In the genomic region with DNA sequence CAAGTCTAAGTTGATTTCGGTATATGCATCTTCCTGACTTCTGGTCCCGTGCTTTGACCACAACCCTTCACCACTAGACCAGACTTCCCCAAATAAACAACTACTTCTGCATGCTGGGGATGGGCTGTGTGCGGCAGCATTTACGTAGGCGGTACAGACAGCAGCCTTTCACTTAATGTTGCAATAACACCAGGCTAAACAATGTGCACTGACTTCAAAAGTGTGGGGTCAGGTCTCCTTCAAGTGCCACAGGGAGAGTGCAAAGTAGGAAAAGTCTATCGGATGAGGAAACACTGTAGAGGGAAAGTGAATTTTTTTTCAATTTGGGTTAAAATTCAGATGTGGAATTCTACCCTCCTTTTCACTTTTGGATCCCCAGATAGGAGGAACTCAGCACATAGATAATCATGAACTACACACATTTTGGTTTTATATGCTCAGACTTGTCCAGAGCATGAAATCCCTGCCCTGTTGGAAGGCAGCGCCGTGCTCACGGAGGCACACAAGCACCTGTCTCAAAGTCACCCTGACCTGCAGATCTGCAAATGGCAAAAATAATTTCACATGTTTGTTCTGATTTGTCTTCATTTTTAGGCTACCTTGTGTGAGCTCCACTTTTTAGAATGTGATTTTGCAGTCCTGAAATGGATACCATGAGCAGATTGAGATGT, we compare ENCODE assay signal across 9 cellular contexts. TPM values are rescaled to one million over a fixed set of nuclear protein-coding genes. Genes with fewer than 3 reads are reported as not detected.
DNase-seq lines count a peak whose midpoint lies in the region; ATAC-seq and TF ChIP-seq lines count a peak whose summit lies in the region.
"Had no signal": no experiment of that assay in that cellular context is flagged by ENCODE, and none has a peak within 500 bp of the region (broad histone marks: within the 10 kb centered on the region; RNA-seq: fewer than 3 reads in every experiment).

No MANE protein-coding gene starts in this region.

- H3K4me3 Mint-ChIP-seq in naive thymus-derived CD4-positive, alpha-beta T cell = peak overlapping the region in 8 of 10 donors; percentile 2 to 97 (median 34)
- H3K4me3 Mint-ChIP-seq: stimulated activated naive CD8-positive, alpha-beta T cell treated with anti-CD3 and anti-CD28 coated beads, Interleukin-15, amount 100 ng/mL, for 72 hours had no signal

- TF ChIP-seq CTCF in colonic mucosa (IDR thresholded peaks at IDR 0.05) (no peak), osteoblast (IDR thresholded peaks at IDR 0.05; ENCODE audit: extremely low read depth, low read depth, low read length) (no peak)

- peaks cover 19 to 49% (median 41%) of the 10 kb centered on the region in 7 donors for H3K4me1 Mint-ChIP-seq in naive thymus-derived CD4-positive, alpha-beta T cell

- H3K9ac ChIP-seq in BLaER1 treated with 17β-estradiol and CSF1 and Interleukin-3, amounts not matched to agents 10 nM and 100 nM = peak overlapping the region; percentile 62 to 100 (median 96)
- H3K9ac ChIP-seq in colonic mucosa (ENCODE audit: low read depth in 2 of 2, low read length in 2 of 2) = peak overlapping the region in 1 of 2 donors; percentile 38

- no peaks in the 10 kb centered on the region for H3K36me3 Mint-ChIP-seq in naive thymus-derived CD4-positive, alpha-beta T cell

- POLR2A ChIA-PET in naive thymus-derived CD4-positive, alpha-beta T cell (lab: Charles Lee) = interaction anchor here (1.3 to 1.6 kb wide), 2 partner anchors 11 to 19 kb away, joined by 4 to 8 read pairs; no protein-coding TSS in a partner anchor

- peak overlapping the region in 2 of 10 experiments; percentile 14 to 22; a peak in 2 of 20 replicates for H3K4me3 ChIP-seq in BLaER1 treated with 17β-estradiol and CSF1 and Interleukin-3, amounts not matched to agents 10 nM and 100 nM
- H3K4me3 ChIP-seq in colonic mucosa (no peak overlapping the region), osteoblast (ENCODE audit: insufficient read depth, low read length) (no peak overlapping the region)
- H3K4me3 ChIP-seq in naive thymus-derived CD4-positive, alpha-beta T cell (ENCODE audit: low read length) = no peak overlapping the region

- peaks cover 0 to 11% (median 0%) of the 10 kb centered on the region in 11 experiments; a peak in 6 of 22 replicates for H3K9me3 ChIP-seq in BLaER1 treated with 17β-estradiol and CSF1 and Interleukin-3, amounts not matched to agents 10 nM and 100 nM (replicated peaks in 1 of 11)
- no peaks in the 10 kb centered on the region for H3K9me3 ChIP-seq in colonic mucosa
- H3K9me3 ChIP-seq in naive thymus-derived CD4-positive, alpha-beta T cell (ENCODE audit: control insufficient read depth in 2 of 3, low read length in 3 of 3) = no peaks in the 10 kb centered on the region
- no peaks in the 10 kb centered on the region for H3K9me3 ChIP-seq in osteoblast (ENCODE audit: low read depth, low read length)

- H3K9me3 Mint-ChIP-seq in naive thymus-derived CD4-positive, alpha-beta T cell = peaks cover 0 to 11% (median 0%) of the 10 kb centered on the region in 11 donors
- H3K9me3 Mint-ChIP-seq: stimulated activated naive CD8-positive, alpha-beta T cell treated with anti-CD3 and anti-CD28 coated beads, Interleukin-15, amount 100 ng/mL, for 72 hours had no signal

- peak overlapping the region; percentile 85 to 100 (median 98) for H3K27ac ChIP-seq in BLaER1 treated with 17β-estradiol and CSF1 and Interleukin-3, amounts not matched to agents 10 nM and 100 nM
- H3K27ac ChIP-seq in colonic mucosa (peak overlapping the region; percentile 33), osteoblast (ENCODE audit: low read depth, low read length) (no peak overlapping the region)
- H3K27ac ChIP-seq in naive thymus-derived CD4-positive, alpha-beta T cell (ENCODE audit: low read depth, low read length) = no peak overlapping the region

- no peak overlapping the region for H2AFZ ChIP-seq in osteoblast (ENCODE audit: low read length)

- H3K27ac Mint-ChIP-seq in naive thymus-derived CD4-positive, alpha-beta T cell = peak overlapping the region in 8 of 9 donors; percentile 18 to 99 (median 90)
- H3K27ac Mint-ChIP-seq: stimulated activated naive CD8-positive, alpha-beta T cell treated with anti-CD3 and anti-CD28 coated beads, Interleukin-15, amount 100 ng/mL, for 72 hours had no signal

- peaks cover 0 to 73% (median 8%) of the 10 kb centered on the region in 5 donors for H3K27me3 Mint-ChIP-seq in naive thymus-derived CD4-positive, alpha-beta T cell

- peak overlapping the region; percentile 93 to 100 (median 99) for H3K4me2 ChIP-seq in BLaER1 treated with 17β-estradiol and CSF1 and Interleukin-3, amounts not matched to agents 10 nM and 100 nM
- H3K4me2 ChIP-seq in osteoblast (ENCODE audit: insufficient read depth, low read length) = no peak overlapping the region

- peaks cover 49 to 67% (median 57%) of the 10 kb centered on the region in 10 experiments for H3K4me1 ChIP-seq in BLaER1 treated with 17β-estradiol and CSF1 and Interleukin-3, amounts not matched to agents 10 nM and 100 nM
- H3K4me1 ChIP-seq in colonic mucosa (no peaks in the 10 kb centered on the region), osteoblast (ENCODE audit: insufficient read depth, low read length) (peaks cover 32% of the 10 kb centered on the region)
- peaks cover 30 to 33% of the 10 kb centered on the region in 2 donors for H3K4me1 ChIP-seq in naive thymus-derived CD4-positive, alpha-beta T cell (ENCODE audit: control insufficient read depth in 2 of 2, insufficient read depth in 2 of 2, low read length in 2 of 2)

- CTCF ChIA-PET in naive thymus-derived CD4-positive, alpha-beta T cell (lab: Charles Lee) = no interaction called here

- peaks cover 0 to 39% (median 21%) of the 10 kb centered on the region in 11 experiments; a peak in 17 of 22 replicates for H3K27me3 ChIP-seq in BLaER1 treated with 17β-estradiol and CSF1 and Interleukin-3, amounts not matched to agents 10 nM and 100 nM
- H3K27me3 ChIP-seq in colonic mucosa (no peaks in the 10 kb centered on the region), osteoblast (ENCODE audit: insufficient read depth, low read length) (no peaks in the 10 kb centered on the region)
- peaks cover 4 to 5% of the 10 kb centered on the region in 2 donors for H3K27me3 ChIP-seq in naive thymus-derived CD4-positive, alpha-beta T cell (ENCODE audit: control insufficient read depth in 2 of 2, insufficient read depth in 2 of 2, low read length in 2 of 2)

- DNase-seq in NOMO-1 (lab: John Stamatoyannopoulos, UW; ENCODE audit: unreplicated experiment in 2 of 2) (peak; percentile 99), colonic mucosa (peak; percentile 63), posterior vena cava (ENCODE audit: low spot score) (no peak), DMS79 treated with DMSO at 0.1 percent for 48 hours (lab: John Stamatoyannopoulos, UW) (no peak), osteoblast (ENCODE audit: insufficient read length, low spot score, missing footprints) (no peak)
- peak in 6 of 9 donors; percentile 57 to 83 (median 73) for DNase-seq in naive thymus-derived CD4-positive, alpha-beta T cell
- DNase-seq in activated CD4-positive, CD25-positive, alpha-beta regulatory T cell treated with anti-CD3 and anti-CD28 coated beads, Interleukin-2, amount 50 U/mL, for 72 hours = no peak

- H3K36me3 ChIP-seq in BLaER1 treated with 17β-estradiol and CSF1 and Interleukin-3, amounts not matched to agents 10 nM and 100 nM = peaks cover 4 to 12% (median 7%) of the 10 kb centered on the region in 11 experiments
- no peaks in the 10 kb centered on the region for H3K36me3 ChIP-seq in colonic mucosa
- peaks cover 0 to 12% (median 0%) of the 10 kb centered on the region in 3 experiments for H3K36me3 ChIP-seq in naive thymus-derived CD4-positive, alpha-beta T cell (ENCODE audit: control insufficient read depth in 2 of 3, insufficient read depth in 3 of 3, low read length in 3 of 3)
- peaks cover 7% of the 10 kb centered on the region for H3K36me3 ChIP-seq in osteoblast (ENCODE audit: insufficient read depth, low read length)

- intact Hi-C loops in colonic mucosa (cut with DNase I) = no loop called here
- intact Hi-C loops in naive thymus-derived CD4-positive, alpha-beta T cell (cut with micrococcal nuclease) = no loop called here
- intact Hi-C loops in posterior vena cava (cut with DNase I) = loop anchor here in 1 of 2 donors (1.0 kb wide), 1 partner anchor 10 kb away; no protein-coding TSS in a partner anchor

- H3K79me2 ChIP-seq in osteoblast (ENCODE audit: insufficient read depth, low read length) = peaks cover 13% of the 10 kb centered on the region

- peaks cover 13 to 14% (median 14%) of the 10 kb centered on the region in 11 experiments for H4K20me1 ChIP-seq in BLaER1 treated with 17β-estradiol and CSF1 and Interleukin-3, amounts not matched to agents 10 nM and 100 nM
- peaks cover 12% of the 10 kb centered on the region for H4K20me1 ChIP-seq in osteoblast (ENCODE audit: insufficient read depth, low read length)

- peak; percentile 44 for ATAC-seq in naive thymus-derived CD4-positive, alpha-beta T cell
- ATAC-seq: stimulated activated naive CD8-positive, alpha-beta T cell treated with anti-CD3 and anti-CD28 coated beads, Interleukin-15, amount 100 ng/mL, for 72 hours had no signal

RNA-seq across cellular contexts. Expression of a gene that starts 3.6 kb away (rescaled TPM):
- total RNA-seq in colonic mucosa = 10 to 100 TPM; 86.9 to 98.4 TPM
- total RNA-seq in naive thymus-derived CD4-positive, alpha-beta T cell = 1,000 to 10,000 TPM in 2 of 5 experiments, 10 to 100 TPM in 2, 1 to 10 TPM in 1; 9.4 to 4,557 (median 14.4) TPM
- 10 to 100 TPM; 27.5 to 96.7 TPM for polyA plus RNA-seq in naive thymus-derived CD4-positive, alpha-beta T cell
- 100 to 1,000 TPM; 485 to 992 TPM for total RNA-seq in posterior vena cava
- total RNA-seq in osteoblast = 42.3 and 63.6 TPM in 2 replicates

Comparison
In these comparisons a context has a peak if more than half of its experiments do, and no peak if none do; other contexts are left out.
1. H3K27ac ChIP-seq: peak in BLaER1 treated with 17β-estradiol and CSF1 and Interleukin-3, amounts not matched to agents 10 nM and 100 nM (11 of 11) and colonic mucosa (single experiment); none in naive thymus-derived CD4-positive, alpha-beta T cell (single experiment) and osteoblast (single experiment).
2. DNase-seq: peak in NOMO-1 (2 of 2), colonic mucosa (single experiment) and naive thymus-derived CD4-positive, alpha-beta T cell (6 of 9); none in posterior vena cava (single experiment), activated CD4-positive, CD25-positive, alpha-beta regulatory T cell treated with anti-CD3 and anti-CD28 coated beads, Interleukin-2, amount 50 U/mL, for 72 hours (single experiment), DMS79 treated with DMSO at 0.1 percent for 48 hours (single experiment) and osteoblast (single experiment).